13 cellular contexts compared by ENCODE assay signal in the genomic region with DNA sequence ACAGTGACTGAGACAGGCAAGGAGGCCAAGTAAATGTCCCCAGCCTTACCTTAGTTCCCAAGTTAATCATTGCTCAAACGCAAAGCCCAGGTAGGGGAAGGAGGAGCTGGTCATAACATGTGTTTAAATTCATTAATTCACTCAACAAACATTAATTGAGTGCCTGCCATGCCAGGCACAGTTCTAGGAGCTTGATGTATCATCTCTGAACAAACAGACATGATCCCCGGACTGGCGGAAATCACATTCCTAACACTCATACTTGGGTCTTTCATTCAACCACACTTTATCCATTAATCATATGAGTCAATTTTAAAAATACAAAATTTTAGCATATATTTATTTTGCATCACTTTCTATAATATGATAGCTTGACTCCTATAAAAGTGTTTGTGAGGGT.
"Had no signal": no experiment of that assay in that cellular context is flagged by ENCODE, and none has a peak within 500 bp of the region (broad histone marks: within the 10 kb centered on the region; RNA-seq: fewer than 3 reads in every experiment).

No MANE protein-coding gene starts in this region.

- H3K9me3 Mint-ChIP-seq: activated CD4-positive, alpha-beta memory T cell treated with anti-CD3 and anti-CD28 coated beads, Interleukin-2, amount 10 ng/mL, durations not matched to agents 7 days and 5 days; activated CD4-positive, alpha-beta T cell treated with anti-CD3 and anti-CD28 coated beads, Interleukin-2, amount 10 ng/mL, durations not matched to agents 24 days and 14 days; activated naive CD4-positive, alpha-beta T cell treated with anti-CD3 and anti-CD28 coated beads, Interleukin-2, amount 10 ng/mL, durations not matched to agents 7 days and 5 days; naive B cell; neural crest cell; stimulated activated naive CD8-positive, alpha-beta T cell treated with anti-CD3 and anti-CD28 coated beads, Interleukin-15, Interleukin-2, amounts not matched to agents 100 ng/mL and 50 ng/mL, for 24 hours had no signal

- H3K27ac ChIP-seq: gastroesophageal sphincter, heart right ventricle, lower lobe of right lung, ovary, thyroid gland, upper lobe of right lung had no signal

- H3K4me1 Mint-ChIP-seq: activated CD4-positive, alpha-beta memory T cell treated with anti-CD3 and anti-CD28 coated beads, Interleukin-2, amount 10 ng/mL, durations not matched to agents 7 days and 5 days; activated CD4-positive, alpha-beta T cell treated with anti-CD3 and anti-CD28 coated beads, Interleukin-2, amount 10 ng/mL, durations not matched to agents 24 days and 14 days; activated CD8-positive, alpha-beta memory T cell treated with anti-CD3 and anti-CD28 coated beads, Interleukin-2, amount 10 ng/mL, durations not matched to agents 7 days and 5 days; activated naive CD4-positive, alpha-beta T cell treated with anti-CD3 and anti-CD28 coated beads, Interleukin-2, amount 10 ng/mL, durations not matched to agents 7 days and 5 days; naive B cell had no signal

- H3K9me3 ChIP-seq: lower lobe of right lung, ovary, thyroid gland, upper lobe of right lung had no signal

- H3K4me3 ChIP-seq: gastroesophageal sphincter, heart right ventricle, lower lobe of right lung, ovary, thyroid gland, upper lobe of right lung had no signal

- H3K27me3 ChIP-seq: gastroesophageal sphincter, ovary, thyroid gland, upper lobe of right lung had no signal

- H3K4me1 ChIP-seq: lower lobe of right lung, upper lobe of right lung had no signal

- H3K4me3 Mint-ChIP-seq: activated CD4-positive, alpha-beta memory T cell treated with anti-CD3 and anti-CD28 coated beads, Interleukin-2, amount 10 ng/mL, durations not matched to agents 7 days and 5 days; activated CD4-positive, alpha-beta T cell treated with anti-CD3 and anti-CD28 coated beads, Interleukin-2, amount 10 ng/mL, durations not matched to agents 24 days and 14 days; activated CD8-positive, alpha-beta memory T cell treated with anti-CD3 and anti-CD28 coated beads, Interleukin-2, amount 10 ng/mL, durations not matched to agents 7 days and 5 days; activated naive CD4-positive, alpha-beta T cell treated with anti-CD3 and anti-CD28 coated beads, Interleukin-2, amount 10 ng/mL, durations not matched to agents 7 days and 5 days; naive B cell; neural crest cell; stimulated activated naive CD8-positive, alpha-beta T cell treated with anti-CD3 and anti-CD28 coated beads, Interleukin-15, Interleukin-2, amounts not matched to agents 100 ng/mL and 50 ng/mL, for 24 hours had no signal

- H3K27ac Mint-ChIP-seq: activated CD4-positive, alpha-beta memory T cell treated with anti-CD3 and anti-CD28 coated beads, Interleukin-2, amount 10 ng/mL, durations not matched to agents 7 days and 5 days; activated CD4-positive, alpha-beta T cell treated with anti-CD3 and anti-CD28 coated beads, Interleukin-2, amount 10 ng/mL, durations not matched to agents 24 days and 14 days; activated CD8-positive, alpha-beta memory T cell treated with anti-CD3 and anti-CD28 coated beads, Interleukin-2, amount 10 ng/mL, durations not matched to agents 7 days and 5 days; activated naive CD4-positive, alpha-beta T cell treated with anti-CD3 and anti-CD28 coated beads, Interleukin-2, amount 10 ng/mL, durations not matched to agents 7 days and 5 days; naive B cell; stimulated activated naive CD8-positive, alpha-beta T cell treated with anti-CD3 and anti-CD28 coated beads, Interleukin-15, Interleukin-2, amounts not matched to agents 100 ng/mL and 50 ng/mL, for 24 hours had no signal

- H3K36me3 ChIP-seq: gastroesophageal sphincter, heart right ventricle, lower lobe of right lung, ovary, thyroid gland, upper lobe of right lung had no signal

- H3K36me3 Mint-ChIP-seq: activated CD8-positive, alpha-beta memory T cell treated with anti-CD3 and anti-CD28 coated beads, Interleukin-2, amount 10 ng/mL, durations not matched to agents 7 days and 5 days; activated naive CD4-positive, alpha-beta T cell treated with anti-CD3 and anti-CD28 coated beads, Interleukin-2, amount 10 ng/mL, durations not matched to agents 7 days and 5 days; naive B cell had no signal

- ATAC-seq: activated CD8-positive, alpha-beta memory T cell treated with anti-CD3 and anti-CD28 coated beads, Interleukin-2, amount 10 ng/mL, durations not matched to agents 7 days and 5 days had no signal
